ENCODE assay signal across 1 cellular context in the genomic region with DNA sequence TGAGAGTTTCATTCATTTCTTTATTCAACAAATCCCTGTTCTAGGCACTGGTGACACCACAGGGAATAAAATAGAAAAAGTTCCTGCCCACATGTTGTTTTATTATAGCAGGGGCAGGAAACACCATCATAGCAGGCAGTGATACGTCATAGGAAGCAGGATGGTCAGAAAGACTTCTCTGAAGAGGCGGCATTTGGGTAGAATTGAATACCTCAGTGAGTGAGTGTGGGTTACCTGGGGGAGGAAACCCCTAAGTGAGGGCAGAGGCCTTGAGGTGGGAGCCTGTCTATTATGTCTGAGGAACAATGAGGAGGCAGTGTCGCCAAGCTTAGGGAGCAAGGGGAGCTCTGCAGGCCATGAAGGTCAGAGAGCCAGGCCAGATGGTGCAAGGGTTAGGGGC.
TF ChIP-seq lines count a peak whose summit lies in the region.

No MANE protein-coding gene starts in this region.

TF ChIP-seq in IMR-90, 13 proteins besides CTCF, POLR2A, EP300 and RAD21:
- no peak for TF ChIP-seq CEBPB (IDR thresholded peaks at IDR 0.05; ENCODE audit: low read depth, low read length)
